In genomic region chr19:55157064-55157908, GRCh38 we compare ENCODE assay signal across 1 cellular context.
TF ChIP-seq lines count a peak whose summit lies in the region.

TSS of gene TNNI3 (minus strand) at chr19:55157732. CDS start at chr19:55157589, 143 bp downstream.

TF ChIP-seq in SK-N-SH treated with all-trans-retinoic acid at 6 μM for 48 hours, 23 proteins besides CTCF, POLR2A, EP300 and RAD21 (continued from another document):
- TF ChIP-seq PATZ1 (CRISPR knock-in tag; IDR thresholded peaks at IDR 0.05; ENCODE audit: borderline replicate concordance) (no peak), GLIS3 (CRISPR knock-in tag; IDR thresholded peaks at IDR 0.05) (no peak), ZC3H10 (CRISPR knock-in tag; IDR thresholded peaks at IDR 0.05) (no peak), CSRNP3 (CRISPR knock-in tag; IDR thresholded peaks at IDR 0.05) (no peak)
